Comparison of ENCODE assay signal across 19 cellular contexts in the genomic region with DNA sequence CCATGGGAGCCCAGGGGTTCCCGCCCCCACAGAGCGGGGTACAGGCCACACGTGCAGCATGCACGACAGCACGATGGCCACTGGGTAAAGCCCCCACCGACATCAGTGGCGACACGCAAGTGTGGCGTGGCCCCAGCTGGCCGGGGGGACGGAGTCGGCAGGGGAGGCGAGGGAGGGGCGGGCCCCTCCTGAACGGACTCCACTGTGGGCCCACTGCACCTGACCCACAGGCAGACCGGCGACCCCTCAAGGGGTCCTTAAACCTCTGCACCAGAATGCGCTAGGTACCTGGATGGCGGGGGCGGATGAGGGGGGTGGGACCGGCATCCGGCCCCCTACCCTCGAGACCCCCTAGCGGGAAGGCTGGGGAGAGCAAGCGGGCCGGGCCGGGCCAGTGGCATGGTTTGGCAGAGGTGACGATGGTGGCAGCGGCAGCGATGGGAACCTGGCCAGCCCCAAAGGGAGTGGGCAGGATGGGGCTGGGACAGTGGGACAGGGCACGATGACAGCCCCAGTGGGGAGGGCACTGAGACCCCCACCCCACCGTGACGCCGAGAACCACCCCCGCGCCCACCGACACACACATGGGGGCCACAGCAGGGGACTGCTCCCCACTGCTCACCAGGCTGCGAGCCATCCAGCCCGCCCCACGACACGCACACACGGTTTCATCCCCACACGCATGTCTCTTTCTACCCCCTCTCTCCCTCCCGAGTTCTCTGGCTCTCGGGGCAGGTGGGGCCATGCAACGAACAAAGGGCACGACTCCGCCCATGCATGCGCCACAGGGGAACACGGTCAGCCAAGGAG.
DNase-seq lines count a peak whose midpoint lies in the region; ATAC-seq and TF ChIP-seq lines count a peak whose summit lies in the region.
"Had no signal": no experiment of that assay in that cellular context is flagged by ENCODE, and none has a peak within 500 bp of the region (broad histone marks: within the 10 kb centered on the region; RNA-seq: fewer than 3 reads in every experiment).

No MANE protein-coding gene starts in this region.

- H3K27ac Mint-ChIP-seq in neural crest cell (ENCODE audit: unreplicated experiment) = peak overlapping the region; percentile 35
- H3K27ac Mint-ChIP-seq: CD4-positive, alpha-beta T cell; HFFc6 had no signal

- ATAC-seq in Right ventricle myocardium inferior (no peak), left ventricle myocardium superior (no peak), upper lobe of right lung (peak; percentile 45)
- ATAC-seq: K562 had no signal

- H3K27me3 Mint-ChIP-seq in neural crest cell (ENCODE audit: low read depth) = no peaks in the 10 kb centered on the region

- no peak overlapping the region for H3K27ac ChIP-seq in upper lobe of right lung

- H3K9me3 ChIP-seq in upper lobe of right lung = no peaks in the 10 kb centered on the region

- H3K27me3 ChIP-seq in H7 (ENCODE audit: control insufficient read depth, insufficient read depth, low read length) = no peaks in the 10 kb centered on the region
- peaks cover 23% of the 10 kb centered on the region for H3K27me3 ChIP-seq in upper lobe of right lung

- DNase-seq in Right ventricle myocardium inferior (ENCODE audit: missing footprints) = peak; percentile 53
- DNase-seq in left ventricle myocardium superior = no peak
- DNase-seq in H7 = peak; percentile 27
- DNase-seq in neural crest cell (ENCODE audit: low read depth, low spot score) = no peak
- DNase-seq in upper lobe of right lung = no peak
- no peak for DNase-seq in AML-193 (lab: John Stamatoyannopoulos, UW)
- no peak for DNase-seq in DMS79 (lab: John Stamatoyannopoulos, UW)
- DNase-seq in AG08395 (ENCODE audit: low spot score) = no peak
- DNase-seq: 8988T; CD4-positive, alpha-beta T cell; DMS53; HFFc6; NCI-H1105 treated with DMSO at 0.1 percent for 48 hours; NCI-H1694; NCI-H2227 treated with DMSO at 0.1 percent for 48 hours; NCI-H510A treated with DMSO at 0.1 percent for 48 hours; NCI-H82; SHP77 treated with DMSO at 0.1 percent for 48 hours had no signal

- peaks cover 18% of the 10 kb centered on the region for H3K36me3 Mint-ChIP-seq in neural crest cell (ENCODE audit: low read depth)

- intact Hi-C loops in Right ventricle myocardium inferior (cut with DNase I) = no loop called here
- intact Hi-C loops in left ventricle myocardium superior (cut with micrococcal nuclease) = no loop called here
- intact Hi-C loops in upper lobe of right lung (cut with DNase I) = no loop called here

- no peak overlapping the region for H3K4me3 ChIP-seq in H7 (ENCODE audit: insufficient read depth, low read depth, low read length)
- H3K4me3 ChIP-seq in upper lobe of right lung = no peak overlapping the region
- H3K4me3 ChIP-seq: K562 had no signal

- H3K9me3 Mint-ChIP-seq in neural crest cell = peaks cover 15% of the 10 kb centered on the region

- no peak overlapping the region for H3K4me3 Mint-ChIP-seq in neural crest cell
- H3K4me3 Mint-ChIP-seq: CD4-positive, alpha-beta T cell; HFFc6 had no signal

- no peaks in the 10 kb centered on the region for H3K4me1 ChIP-seq in upper lobe of right lung

- no peaks in the 10 kb centered on the region for H3K36me3 ChIP-seq in H7 (replicated peaks; ENCODE audit: control insufficient read depth, insufficient read depth, low read length)
- no peaks in the 10 kb centered on the region for H3K36me3 ChIP-seq in upper lobe of right lung

- no peak for TF ChIP-seq CTCF in neural crest cell (conservative IDR thresholded peaks at IDR 0.05)
- no peak for TF ChIP-seq CTCF in upper lobe of right lung (IDR thresholded peaks at IDR 0.05)

- H3K4me1 Mint-ChIP-seq in neural crest cell = no peaks in the 10 kb centered on the region

Comparison
In these comparisons a context has a peak if more than half of its experiments do, and no peak if none do; other contexts are left out.
1. DNase-seq: peak in Right ventricle myocardium inferior (single experiment) and H7 (single experiment); none in left ventricle myocardium superior (single experiment), neural crest cell (single experiment), upper lobe of right lung (single experiment), AML-193 (0 of 2), DMS79 (single experiment) and AG08395 (single experiment).